26 cellular contexts compared by ENCODE assay signal in genomic region chr14:77482422-77482821, GRCh38. TPM values are rescaled to one million over a fixed set of nuclear protein-coding genes. Genes with fewer than 3 reads are reported as not detected.
"Had no signal": no experiment of that assay in that cellular context is flagged by ENCODE, and none has a peak within 500 bp of the region (broad histone marks: within the 10 kb centered on the region; RNA-seq: fewer than 3 reads in every experiment).

No MANE protein-coding gene starts in this region.

- H3K27me3 ChIP-seq: MG63, SJSA1 had no signal

- ATAC-seq: HepG2, Panc1, PC-3 had no signal

- H3K27ac ChIP-seq: SJSA1, SK-N-MC had no signal

- DNase-seq: IMR-90, Karpas-422, KG1, MG63, NCI-H1092, NCI-H1105 treated with DMSO at 0.1 percent for 48 hours, NCI-H1417 treated with DMSO at 0.1 percent for 48 hours, NCI-H146, NCI-H1694 treated with DMSO at 0.1 percent for 48 hours, NCI-H2029, NCI-H2081 treated with DMSO at 0.1 percent for 48 hours, NCI-H2171, NCI-H226, NCI-H446, NCI-H510A, NCI-H524 treated with DMSO at 0.1 percent for 48 hours, NCI-H69, NCI-H774, PC-3, Right ventricle myocardium superior, SIG-M5 had no signal

- H3K4me1 ChIP-seq: SJSA1 had no signal

- H3K36me3 ChIP-seq: MG63, SJSA1 had no signal

- H3K4me3 ChIP-seq: MG63, SJSA1, SK-N-MC had no signal

- H3K9me3 ChIP-seq: MG63, SJSA1 had no signal

RNA-seq across cellular contexts. Expression of gene ISM2, which starts 16.2 kb away (rescaled TPM):
- total RNA-seq: HT1080, Right ventricle myocardium superior, SJSA1 had no signal

RNA-seq across cellular contexts. Expression of gene NOXRED1, which starts 59.1 kb away (rescaled TPM):
- total RNA-seq: HT1080, Right ventricle myocardium superior, SJSA1 had no signal
